1 cellular context compared by ENCODE assay signal in the genomic region with DNA sequence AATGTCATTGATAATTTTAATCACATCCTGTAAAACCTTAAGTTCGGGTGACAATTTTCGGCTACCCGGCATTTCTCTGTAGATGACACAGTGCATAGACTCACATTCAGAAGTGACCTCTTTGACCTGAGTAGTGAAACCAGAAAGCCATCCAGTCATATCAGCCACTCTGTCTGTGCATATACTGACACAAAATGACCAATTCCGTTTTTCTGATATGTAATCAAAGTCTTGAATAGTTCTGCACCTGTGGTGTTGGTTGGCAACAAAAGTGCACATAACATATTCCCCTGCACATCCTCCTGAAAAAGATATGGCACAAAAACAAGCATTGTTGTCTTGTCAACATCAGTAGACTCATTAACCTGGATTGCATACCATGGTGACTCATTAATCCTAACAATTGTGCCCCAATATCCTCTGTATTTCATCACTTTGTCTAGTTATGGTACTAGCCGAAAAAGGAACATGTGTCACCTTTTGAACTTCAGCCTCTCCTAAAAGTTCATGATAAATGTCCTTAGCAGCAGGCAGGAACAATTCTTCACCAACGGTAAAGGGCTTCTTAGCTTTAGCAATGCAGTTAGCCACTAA.
A peak's percentile ranks its signal among the peaks of the same experiment; 100 is the strongest.
TF ChIP-seq lines count a peak whose summit lies in the region.

No MANE protein-coding gene starts in this region.

TF ChIP-seq in GM12878, 131 proteins besides CTCF, POLR2A, EP300 and RAD21 (continued from another document and continues in another):
- TF ChIP-seq, protein P1, sequence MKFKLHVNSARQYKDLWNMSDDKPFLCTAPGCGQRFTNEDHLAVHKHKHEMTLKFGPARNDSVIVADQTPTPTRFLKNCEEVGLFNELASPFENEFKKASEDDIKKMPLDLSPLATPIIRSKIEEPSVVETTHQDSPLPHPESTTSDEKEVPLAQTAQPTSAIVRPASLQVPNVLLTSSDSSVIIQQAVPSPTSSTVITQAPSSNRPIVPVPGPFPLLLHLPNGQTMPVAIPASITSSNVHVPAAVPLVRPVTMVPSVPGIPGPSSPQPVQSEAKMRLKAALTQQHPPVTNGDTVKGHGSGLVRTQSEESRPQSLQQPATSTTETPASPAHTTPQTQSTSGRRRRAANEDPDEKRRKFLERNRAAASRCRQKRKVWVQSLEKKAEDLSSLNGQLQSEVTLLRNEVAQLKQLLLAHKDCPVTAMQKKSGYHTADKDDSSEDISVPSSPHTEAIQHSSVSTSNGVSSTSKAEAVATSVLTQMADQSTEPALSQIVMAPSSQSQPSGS (IDR thresholded peaks at IDR 0.05; ENCODE audit: low read length), result peak; percentile 87
- TF ChIP-seq GATAD2B (conservative IDR thresholded peaks at IDR 0.05; ENCODE audit: low read depth) (no peak), TCF12 (IDR thresholded peaks at IDR 0.05; ENCODE audit: low read depth, low read length) (peak; percentile 83), TCF3 (IDR thresholded peaks at IDR 0.05; ENCODE audit: borderline replicate concordance, insufficient read depth, low read depth, low read length) (peak; percentile 89; the same call in 1 of the 2 replicates), HDAC2 (IDR thresholded peaks at IDR 0.05) (no peak), SREBF2 (IDR thresholded peaks at IDR 0.05; ENCODE audit: low read length) (no peak), POLR2AphosphoS2 (IDR thresholded peaks at IDR 0.05; ENCODE audit: low read depth, low read length) (no peak), PAX5 (IDR thresholded peaks at IDR 0.05; ENCODE audit: borderline replicate concordance, low read depth, low read length) (peak; percentile 75; the same call in 1 of the 2 replicates), PML (IDR thresholded peaks at IDR 0.05; ENCODE audit: low read length) (peak; percentile 81), ZNF384 (IDR thresholded peaks at IDR 0.05; ENCODE audit: borderline replicate concordance, low read depth, low read length) (no peak), FOS (IDR thresholded peaks at IDR 0.05; ENCODE audit: borderline replicate concordance, extremely low read depth, insufficient read length) (no peak), SREBF1 (IDR thresholded peaks at IDR 0.05; ENCODE audit: low read length) (no peak), TAF1 (IDR thresholded peaks at IDR 0.05; ENCODE audit: borderline replicate concordance, low read depth, low read length) (no peak), ZNF217 (IDR thresholded peaks at IDR 0.05) (no peak; the same call in 1 of the 2 replicates), CBX3 (IDR thresholded peaks at IDR 0.05; ENCODE audit: borderline replicate concordance, low read depth) (no peak), HCFC1 (IDR thresholded peaks at IDR 0.05; ENCODE audit: low read length) (no peak), FOXM1 (IDR thresholded peaks at IDR 0.05; ENCODE audit: low read depth, low read length) (peak; percentile 93), MEF2A (IDR thresholded peaks at IDR 0.05; ENCODE audit: insufficient read depth, low read depth, low read length) (0 out of 2 replicates have a peak, but pooled peaks have one; percentile 40), LARP7 (IDR thresholded peaks at IDR 0.05) (no peak), RFX5 (IDR thresholded peaks at IDR 0.05; ENCODE audit: low read depth, low read length) (no peak), WRNIP1 (IDR thresholded peaks at IDR 0.05; ENCODE audit: borderline replicate concordance, low read depth, low read length) (no peak), ESRRA (IDR thresholded peaks at IDR 0.05; ENCODE audit: low read length) (no peak), RAD51 (IDR thresholded peaks at IDR 0.05) (no peak), RBBP5 (conservative IDR thresholded peaks at IDR 0.05) (no peak), GABPA (IDR thresholded peaks at IDR 0.05; ENCODE audit: low read depth) (peak; percentile 48), ATF7 (IDR thresholded peaks at IDR 0.05; ENCODE audit: low read depth) (no peak), CHD2 (IDR thresholded peaks at IDR 0.05; ENCODE audit: borderline replicate concordance, low read depth, low read length) (no peak), YY1 (IDR thresholded peaks at IDR 0.05; ENCODE audit: low read depth, low read length) (no peak), BACH1 (IDR thresholded peaks at IDR 0.05; ENCODE audit: borderline replicate concordance) (no peak), TBL1XR1 (IDR thresholded peaks at IDR 0.05; ENCODE audit: low read depth, low read length) (peak; percentile 90; the same call in 1 of the 2 replicates), NFIC (IDR thresholded peaks at IDR 0.05; ENCODE audit: low read depth, low read length) (peak; percentile 90), CREM (IDR thresholded peaks at IDR 0.05; ENCODE audit: low read depth) (peak; percentile 91), ZZZ3 (IDR thresholded peaks at IDR 0.05; ENCODE audit: control insufficient read depth, insufficient read length, low read depth) (no peak), RCOR1 (conservative IDR thresholded peaks at IDR 0.05; ENCODE audit: low read depth, low read length) (no peak)
- TF ChIP-seq, protein P2, sequence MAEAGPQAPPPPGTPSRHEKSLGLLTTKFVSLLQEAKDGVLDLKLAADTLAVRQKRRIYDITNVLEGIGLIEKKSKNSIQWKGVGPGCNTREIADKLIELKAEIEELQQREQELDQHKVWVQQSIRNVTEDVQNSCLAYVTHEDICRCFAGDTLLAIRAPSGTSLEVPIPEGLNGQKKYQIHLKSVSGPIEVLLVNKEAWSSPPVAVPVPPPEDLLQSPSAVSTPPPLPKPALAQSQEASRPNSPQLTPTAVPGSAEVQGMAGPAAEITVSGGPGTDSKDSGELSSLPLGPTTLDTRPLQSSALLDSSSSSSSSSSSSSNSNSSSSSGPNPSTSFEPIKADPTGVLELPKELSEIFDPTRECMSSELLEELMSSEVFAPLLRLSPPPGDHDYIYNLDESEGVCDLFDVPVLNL (IDR thresholded peaks at IDR 0.05; ENCODE audit: low read depth, low read length), result no peak
- TF ChIP-seq, protein P3, sequence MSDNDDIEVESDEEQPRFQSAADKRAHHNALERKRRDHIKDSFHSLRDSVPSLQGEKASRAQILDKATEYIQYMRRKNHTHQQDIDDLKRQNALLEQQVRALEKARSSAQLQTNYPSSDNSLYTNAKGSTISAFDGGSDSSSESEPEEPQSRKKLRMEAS (IDR thresholded peaks at IDR 0.05; ENCODE audit: low read depth, low read length), result no peak
- TF ChIP-seq, protein P4, sequence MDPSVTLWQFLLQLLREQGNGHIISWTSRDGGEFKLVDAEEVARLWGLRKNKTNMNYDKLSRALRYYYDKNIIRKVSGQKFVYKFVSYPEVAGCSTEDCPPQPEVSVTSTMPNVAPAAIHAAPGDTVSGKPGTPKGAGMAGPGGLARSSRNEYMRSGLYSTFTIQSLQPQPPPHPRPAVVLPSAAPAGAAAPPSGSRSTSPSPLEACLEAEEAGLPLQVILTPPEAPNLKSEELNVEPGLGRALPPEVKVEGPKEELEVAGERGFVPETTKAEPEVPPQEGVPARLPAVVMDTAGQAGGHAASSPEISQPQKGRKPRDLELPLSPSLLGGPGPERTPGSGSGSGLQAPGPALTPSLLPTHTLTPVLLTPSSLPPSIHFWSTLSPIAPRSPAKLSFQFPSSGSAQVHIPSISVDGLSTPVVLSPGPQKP (IDR thresholded peaks at IDR 0.05; ENCODE audit: low read depth, low read length), result no peak
- TF ChIP-seq, protein P5, sequence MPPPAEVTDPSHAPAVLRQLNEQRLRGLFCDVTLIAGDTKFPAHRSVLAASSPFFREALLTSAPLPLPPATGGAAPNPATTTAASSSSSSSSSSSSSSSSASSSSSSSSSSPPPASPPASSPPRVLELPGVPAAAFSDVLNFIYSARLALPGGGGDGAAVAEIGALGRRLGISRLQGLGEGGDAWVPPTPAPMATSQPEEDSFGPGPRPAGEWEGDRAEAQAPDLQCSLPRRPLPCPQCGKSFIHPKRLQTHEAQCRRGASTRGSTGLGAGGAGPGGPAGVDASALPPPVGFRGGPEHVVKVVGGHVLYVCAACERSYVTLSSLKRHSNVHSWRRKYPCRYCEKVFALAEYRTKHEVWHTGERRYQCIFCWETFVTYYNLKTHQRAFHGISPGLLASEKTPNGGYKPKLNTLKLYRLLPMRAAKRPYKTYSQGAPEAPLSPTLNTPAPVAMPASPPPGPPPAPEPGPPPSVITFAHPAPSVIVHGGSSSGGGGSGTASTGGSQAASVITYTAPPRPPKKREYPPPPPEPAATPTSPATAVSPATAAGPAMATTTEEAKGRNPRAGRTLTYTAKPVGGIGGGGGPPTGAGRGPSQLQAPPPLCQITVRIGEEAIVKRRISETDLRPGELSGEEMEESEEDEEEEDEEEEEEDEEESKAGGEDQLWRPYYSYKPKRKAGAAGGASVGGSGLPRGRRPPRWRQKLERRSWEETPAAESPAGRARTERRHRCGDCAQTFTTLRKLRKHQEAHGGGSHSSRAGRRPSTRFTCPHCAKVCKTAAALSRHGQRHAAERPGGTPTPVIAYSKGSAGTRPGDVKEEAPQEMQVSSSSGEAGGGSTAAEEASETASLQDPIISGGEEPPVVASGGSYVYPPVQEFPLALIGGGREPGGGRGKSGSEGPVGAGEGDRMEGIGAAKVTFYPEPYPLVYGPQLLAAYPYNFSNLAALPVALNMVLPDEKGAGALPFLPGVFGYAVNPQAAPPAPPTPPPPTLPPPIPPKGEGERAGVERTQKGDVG (CRISPR knock-in tag; IDR thresholded peaks at IDR 0.05), result no peak
- TF ChIP-seq, protein P6, sequence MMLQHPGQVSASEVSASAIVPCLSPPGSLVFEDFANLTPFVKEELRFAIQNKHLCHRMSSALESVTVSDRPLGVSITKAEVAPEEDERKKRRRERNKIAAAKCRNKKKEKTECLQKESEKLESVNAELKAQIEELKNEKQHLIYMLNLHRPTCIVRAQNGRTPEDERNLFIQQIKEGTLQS (IDR thresholded peaks at IDR 0.05; ENCODE audit: borderline replicate concordance, extremely low read depth, low read depth, low read length), result no peak
- TF ChIP-seq, protein P7, sequence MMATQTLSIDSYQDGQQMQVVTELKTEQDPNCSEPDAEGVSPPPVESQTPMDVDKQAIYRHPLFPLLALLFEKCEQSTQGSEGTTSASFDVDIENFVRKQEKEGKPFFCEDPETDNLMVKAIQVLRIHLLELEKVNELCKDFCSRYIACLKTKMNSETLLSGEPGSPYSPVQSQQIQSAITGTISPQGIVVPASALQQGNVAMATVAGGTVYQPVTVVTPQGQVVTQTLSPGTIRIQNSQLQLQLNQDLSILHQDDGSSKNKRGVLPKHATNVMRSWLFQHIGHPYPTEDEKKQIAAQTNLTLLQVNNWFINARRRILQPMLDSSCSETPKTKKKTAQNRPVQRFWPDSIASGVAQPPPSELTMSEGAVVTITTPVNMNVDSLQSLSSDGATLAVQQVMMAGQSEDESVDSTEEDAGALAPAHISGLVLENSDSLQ (IDR thresholded peaks at IDR 0.05), result peak; percentile 14; the same call in 1 of the 2 replicates
- TF ChIP-seq, protein P8, sequence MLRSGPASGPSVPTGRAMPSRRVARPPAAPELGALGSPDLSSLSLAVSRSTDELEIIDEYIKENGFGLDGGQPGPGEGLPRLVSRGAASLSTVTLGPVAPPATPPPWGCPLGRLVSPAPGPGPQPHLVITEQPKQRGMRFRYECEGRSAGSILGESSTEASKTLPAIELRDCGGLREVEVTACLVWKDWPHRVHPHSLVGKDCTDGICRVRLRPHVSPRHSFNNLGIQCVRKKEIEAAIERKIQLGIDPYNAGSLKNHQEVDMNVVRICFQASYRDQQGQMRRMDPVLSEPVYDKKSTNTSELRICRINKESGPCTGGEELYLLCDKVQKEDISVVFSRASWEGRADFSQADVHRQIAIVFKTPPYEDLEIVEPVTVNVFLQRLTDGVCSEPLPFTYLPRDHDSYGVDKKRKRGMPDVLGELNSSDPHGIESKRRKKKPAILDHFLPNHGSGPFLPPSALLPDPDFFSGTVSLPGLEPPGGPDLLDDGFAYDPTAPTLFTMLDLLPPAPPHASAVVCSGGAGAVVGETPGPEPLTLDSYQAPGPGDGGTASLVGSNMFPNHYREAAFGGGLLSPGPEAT (IDR thresholded peaks at IDR 0.05; ENCODE audit: low read depth), result no peak
- TF ChIP-seq, protein P9, sequence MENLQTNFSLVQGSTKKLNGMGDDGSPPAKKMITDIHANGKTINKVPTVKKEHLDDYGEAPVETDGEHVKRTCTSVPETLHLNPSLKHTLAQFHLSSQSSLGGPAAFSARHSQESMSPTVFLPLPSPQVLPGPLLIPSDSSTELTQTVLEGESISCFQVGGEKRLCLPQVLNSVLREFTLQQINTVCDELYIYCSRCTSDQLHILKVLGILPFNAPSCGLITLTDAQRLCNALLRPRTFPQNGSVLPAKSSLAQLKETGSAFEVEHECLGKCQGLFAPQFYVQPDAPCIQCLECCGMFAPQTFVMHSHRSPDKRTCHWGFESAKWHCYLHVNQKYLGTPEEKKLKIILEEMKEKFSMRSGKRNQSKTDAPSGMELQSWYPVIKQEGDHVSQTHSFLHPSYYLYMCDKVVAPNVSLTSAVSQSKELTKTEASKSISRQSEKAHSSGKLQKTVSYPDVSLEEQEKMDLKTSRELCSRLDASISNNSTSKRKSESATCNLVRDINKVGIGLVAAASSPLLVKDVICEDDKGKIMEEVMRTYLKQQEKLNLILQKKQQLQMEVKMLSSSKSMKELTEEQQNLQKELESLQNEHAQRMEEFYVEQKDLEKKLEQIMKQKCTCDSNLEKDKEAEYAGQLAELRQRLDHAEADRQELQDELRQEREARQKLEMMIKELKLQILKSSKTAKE (IDR thresholded peaks at IDR 0.05; ENCODE audit: low read depth, poor library complexity, severe bottlenecking), result peak; percentile 95
- TF ChIP-seq, protein P10, sequence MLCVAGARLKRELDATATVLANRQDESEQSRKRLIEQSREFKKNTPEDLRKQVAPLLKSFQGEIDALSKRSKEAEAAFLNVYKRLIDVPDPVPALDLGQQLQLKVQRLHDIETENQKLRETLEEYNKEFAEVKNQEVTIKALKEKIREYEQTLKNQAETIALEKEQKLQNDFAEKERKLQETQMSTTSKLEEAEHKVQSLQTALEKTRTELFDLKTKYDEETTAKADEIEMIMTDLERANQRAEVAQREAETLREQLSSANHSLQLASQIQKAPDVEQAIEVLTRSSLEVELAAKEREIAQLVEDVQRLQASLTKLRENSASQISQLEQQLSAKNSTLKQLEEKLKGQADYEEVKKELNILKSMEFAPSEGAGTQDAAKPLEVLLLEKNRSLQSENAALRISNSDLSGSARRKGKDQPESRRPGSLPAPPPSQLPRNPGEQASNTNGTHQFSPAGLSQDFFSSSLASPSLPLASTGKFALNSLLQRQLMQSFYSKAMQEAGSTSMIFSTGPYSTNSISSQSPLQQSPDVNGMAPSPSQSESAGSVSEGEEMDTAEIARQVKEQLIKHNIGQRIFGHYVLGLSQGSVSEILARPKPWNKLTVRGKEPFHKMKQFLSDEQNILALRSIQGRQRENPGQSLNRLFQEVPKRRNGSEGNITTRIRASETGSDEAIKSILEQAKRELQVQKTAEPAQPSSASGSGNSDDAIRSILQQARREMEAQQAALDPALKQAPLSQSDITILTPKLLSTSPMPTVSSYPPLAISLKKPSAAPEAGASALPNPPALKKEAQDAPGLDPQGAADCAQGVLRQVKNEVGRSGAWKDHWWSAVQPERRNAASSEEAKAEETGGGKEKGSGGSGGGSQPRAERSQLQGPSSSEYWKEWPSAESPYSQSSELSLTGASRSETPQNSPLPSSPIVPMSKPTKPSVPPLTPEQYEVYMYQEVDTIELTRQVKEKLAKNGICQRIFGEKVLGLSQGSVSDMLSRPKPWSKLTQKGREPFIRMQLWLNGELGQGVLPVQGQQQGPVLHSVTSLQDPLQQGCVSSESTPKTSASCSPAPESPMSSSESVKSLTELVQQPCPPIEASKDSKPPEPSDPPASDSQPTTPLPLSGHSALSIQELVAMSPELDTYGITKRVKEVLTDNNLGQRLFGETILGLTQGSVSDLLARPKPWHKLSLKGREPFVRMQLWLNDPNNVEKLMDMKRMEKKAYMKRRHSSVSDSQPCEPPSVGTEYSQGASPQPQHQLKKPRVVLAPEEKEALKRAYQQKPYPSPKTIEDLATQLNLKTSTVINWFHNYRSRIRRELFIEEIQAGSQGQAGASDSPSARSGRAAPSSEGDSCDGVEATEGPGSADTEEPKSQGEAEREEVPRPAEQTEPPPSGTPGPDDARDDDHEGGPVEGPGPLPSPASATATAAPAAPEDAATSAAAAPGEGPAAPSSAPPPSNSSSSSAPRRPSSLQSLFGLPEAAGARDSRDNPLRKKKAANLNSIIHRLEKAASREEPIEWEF (IDR thresholded peaks at IDR 0.05; ENCODE audit: insufficient replicate concordance, low read depth, low read length), result peak; percentile 53
